11 cellular contexts compared by ENCODE assay signal in the genomic region with DNA sequence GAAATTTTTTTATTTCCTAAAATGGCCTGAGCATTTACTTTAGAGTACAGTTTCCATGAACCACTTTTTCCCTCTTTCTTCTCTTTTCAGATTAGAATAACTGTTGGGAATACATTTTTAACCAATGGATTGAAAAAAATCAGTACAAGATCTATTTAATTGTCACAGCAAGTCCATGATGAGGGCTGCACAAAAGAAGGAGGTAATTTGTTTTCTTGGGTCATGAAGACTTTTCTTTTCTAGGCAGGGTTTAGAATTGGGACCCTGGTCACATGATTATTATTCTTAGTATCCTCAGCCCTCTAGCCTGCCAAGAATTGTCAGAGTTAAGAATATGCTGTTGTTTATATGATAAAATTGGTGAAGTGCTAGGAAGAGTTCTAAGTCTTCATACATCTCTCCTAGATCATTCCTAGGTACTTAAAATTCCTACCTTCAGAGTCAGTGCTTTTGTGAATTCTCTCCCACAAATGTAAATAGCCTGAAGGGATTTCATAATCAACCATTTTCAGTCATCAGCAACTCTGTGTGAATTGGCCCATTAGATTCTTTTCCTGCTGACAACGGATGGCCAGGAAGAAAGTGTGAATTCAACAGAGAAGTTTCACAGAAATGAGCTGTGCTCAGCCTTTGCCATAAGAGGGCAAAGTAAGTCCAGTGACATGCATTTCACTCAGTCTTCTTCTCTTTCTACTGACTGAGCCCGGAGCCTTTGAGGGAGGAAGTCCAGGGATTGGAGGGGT. TPM values are rescaled to one million over a fixed set of nuclear protein-coding genes. Genes with fewer than 3 reads are reported as not detected.
DNase-seq lines count a peak whose midpoint lies in the region; ATAC-seq and TF ChIP-seq lines count a peak whose summit lies in the region.
"Had no signal": no experiment of that assay in that cellular context is flagged by ENCODE, and none has a peak within 500 bp of the region (broad histone marks: within the 10 kb centered on the region; RNA-seq: fewer than 3 reads in every experiment).

No MANE protein-coding gene starts in this region.

- no peaks in the 10 kb centered on the region for H3K36me3 ChIP-seq in brain microvascular endothelial cell (replicated peaks)
- H3K36me3 ChIP-seq: prostate gland had no signal

- no peaks in the 10 kb centered on the region for H3K4me1 Mint-ChIP-seq in activated CD8-positive, alpha-beta T cell treated with anti-CD3 and anti-CD28 coated beads for 36 hours (ENCODE audit: low read depth)

- no peaks in the 10 kb centered on the region for H3K9me3 Mint-ChIP-seq in activated CD8-positive, alpha-beta T cell treated with anti-CD3 and anti-CD28 coated beads for 36 hours

- POLR2A ChIA-PET in activated CD8-positive, alpha-beta T cell treated with anti-CD3 and anti-CD28 coated beads for 36 hours (lab: Charles Lee) = no interaction called here

- intact Hi-C loops in activated CD8-positive, alpha-beta T cell treated with anti-CD3 and anti-CD28 coated beads for 36 hours (cut with micrococcal nuclease) = no loop called here

- H3K4me3 ChIP-seq in brain microvascular endothelial cell (ENCODE audit: low read depth, low read length) = no peak overlapping the region
- H3K4me3 ChIP-seq: prostate gland had no signal

- H3K4me3 Mint-ChIP-seq in activated CD8-positive, alpha-beta T cell treated with anti-CD3 and anti-CD28 coated beads for 36 hours = no peak overlapping the region

- TF ChIP-seq CTCF in brain microvascular endothelial cell (IDR thresholded peaks at IDR 0.05; ENCODE audit: low read depth, low read length, missing control alignments) (peak; percentile 51), omental fat pad (IDR thresholded peaks at IDR 0.05) (no peak)
- no peak for TF ChIP-seq CTCF in activated CD8-positive, alpha-beta T cell treated with anti-CD3 and anti-CD28 coated beads for 36 hours (IDR thresholded peaks at IDR 0.05)

- no peak overlapping the region for H3K27ac Mint-ChIP-seq in activated CD8-positive, alpha-beta T cell treated with anti-CD3 and anti-CD28 coated beads for 36 hours

- peaks cover 14% of the 10 kb centered on the region for H3K27me3 Mint-ChIP-seq in activated CD8-positive, alpha-beta T cell treated with anti-CD3 and anti-CD28 coated beads for 36 hours

- DNase-seq in DMS153 (lab: John Stamatoyannopoulos, UW) (peak; percentile 15), DMS153 treated with DMSO at 0.1 percent for 48 hours (lab: John Stamatoyannopoulos, UW; ENCODE audit: unreplicated experiment) (no peak), LHCN-M2 (ENCODE audit: low read depth) (peak; percentile 3), brain microvascular endothelial cell (no peak), omental fat pad (ENCODE audit: low spot score) (no peak), NOMO-1 treated with dmso at 0.1 percent for 144 hours (lab: John Stamatoyannopoulos, UW; ENCODE audit: unreplicated experiment) (no peak)
- no peak for DNase-seq in stimulated activated naive CD4-positive, alpha-beta T cell treated with Interleukin-2 at 50 U/mL for 16 hours (lab: John Stamatoyannopoulos, UW)
- DNase-seq in activated CD8-positive, alpha-beta T cell treated with anti-CD3 and anti-CD28 coated beads for 36 hours = no peak
- DNase-seq: activated T-cell treated with anti-CD3 and anti-CD28 coated beads for 4 hours had no signal

- H3K36me3 Mint-ChIP-seq in activated CD8-positive, alpha-beta T cell treated with anti-CD3 and anti-CD28 coated beads for 36 hours (ENCODE audit: low read depth) = no peaks in the 10 kb centered on the region

- in situ Hi-C loops in brain microvascular endothelial cell (cut with HindIII; ENCODE audit: low pct_ligation_motif_present, low sequenced_read_pairs) = no loop called here

- no peak overlapping the region for H3K27ac ChIP-seq in brain microvascular endothelial cell
- H3K27ac ChIP-seq: 22Rv1, prostate gland had no signal

- no peaks in the 10 kb centered on the region for H3K27me3 ChIP-seq in brain microvascular endothelial cell (replicated peaks)

- ATAC-seq in omental fat pad (ENCODE audit: low FRiP score) = peak; percentile 93
- ATAC-seq in activated CD8-positive, alpha-beta T cell treated with anti-CD3 and anti-CD28 coated beads for 36 hours = no peak

- CTCF ChIA-PET in activated CD8-positive, alpha-beta T cell treated with anti-CD3 and anti-CD28 coated beads for 36 hours (lab: Charles Lee) = no interaction called here

RNA-seq across cellular contexts. Expression of gene TPBG, which starts 32.4 kb away (rescaled TPM):
- total RNA-seq in LHCN-M2 (2014; rRNA removed) (13.0 and 14.9 TPM in 2 replicates), omental fat pad (10 to 100 TPM; 15.9 to 46.4 (median 25.3) TPM)
- polyA plus RNA-seq in LHCN-M2 (2012) = 2.0 TPM
- not detected for total RNA-seq in activated CD8-positive, alpha-beta T cell treated with anti-CD3 and anti-CD28 coated beads for 36 hours

Comparison
In these comparisons a context has a peak if more than half of its experiments do, and no peak if none do; other contexts are left out.
1. DNase-seq: peak in DMS153 (single experiment) and LHCN-M2 (single experiment); none in DMS153 treated with DMSO at 0.1 percent for 48 hours (single experiment), brain microvascular endothelial cell (single experiment), omental fat pad (single experiment), NOMO-1 treated with dmso at 0.1 percent for 144 hours (single experiment), stimulated activated naive CD4-positive, alpha-beta T cell treated with Interleukin-2 at 50 U/mL for 16 hours (single experiment) and activated CD8-positive, alpha-beta T cell treated with anti-CD3 and anti-CD28 coated beads for 36 hours (single experiment).
2. RNA of gene TPBG, which starts 32.4 kb away (total RNA-seq): 15.9 to 46.4 TPM in omental fat pad and 13.0 to 14.9 TPM in LHCN-M2; not detected in activated CD8-positive, alpha-beta T cell treated with anti-CD3 and anti-CD28 coated beads for 36 hours; every median in the first group is over 10 times any median in the second.